Comparison of ENCODE assay signal across 15 cellular contexts in genomic region chr2:121860033-121860810, GRCh38.
DNase-seq lines count a peak whose midpoint lies in the region; ATAC-seq and TF ChIP-seq lines count a peak whose summit lies in the region.
"Had no signal": no experiment of that assay in that cellular context is flagged by ENCODE, and none has a peak within 500 bp of the region (broad histone marks: within the 10 kb centered on the region; RNA-seq: fewer than 3 reads in every experiment).

No MANE protein-coding gene starts in this region.

- H3K4me3 ChIP-seq in fibroblast of the aortic adventitia (ENCODE audit: low read depth, low read length), result no peak overlapping the region
- H3K4me3 ChIP-seq: gastrocnemius medialis, GM12878, HAP-1 had no signal

- no peak for TF ChIP-seq CTCF in fibroblast of the aortic adventitia (IDR thresholded peaks at IDR 0.05; ENCODE audit: insufficient read depth, low read length)

- DNase-seq in H4 (ENCODE audit: low spot score) (peak; percentile 33), SW 1271 (lab: John Stamatoyannopoulos, UW) (peak; percentile 60 to 64), fibroblast of the aortic adventitia (ENCODE audit: low read depth) (peak; percentile 60), stromal cell of bone marrow (ENCODE audit: low read depth) (peak; percentile 21), T-helper 1 cell (no peak)
- DNase-seq: activated CD8-positive, alpha-beta T cell treated with anti-CD3 and anti-CD28 coated beads, Interleukin-2, amount 10 ng/mL, durations not matched to agents 7 days and 5 days; activated naive CD4-positive, alpha-beta T cell; gastrocnemius medialis; NCI-H1930 had no signal

- ATAC-seq in GM19351 (IDR thresholded peaks at IDR 0.05; ENCODE audit: unreplicated experiment) (no peak), HG03095 (IDR thresholded peaks at IDR 0.05; ENCODE audit: unreplicated experiment) (no peak)
- ATAC-seq: activated CD8-positive, alpha-beta T cell treated with anti-CD3 and anti-CD28 coated beads, Interleukin-2, amount 10 ng/mL, durations not matched to agents 7 days and 5 days; gastrocnemius medialis; GM12878; left lobe of liver; natural killer cell treated with Interleukin-12 subunit alpha and Interleukin-12 subunit beta and Interleukin-15 and Interleukin-18, amount 100 ng/mL, for 72 hours had no signal

Comparison
In these comparisons a context has a peak if more than half of its experiments do, and no peak if none do; other contexts are left out.
1. DNase-seq: peak in H4 (single experiment), SW 1271 (2 of 2), fibroblast of the aortic adventitia (single experiment) and stromal cell of bone marrow (single experiment); none in T-helper 1 cell (0 of 5).